8 cellular contexts compared by ENCODE assay signal in genomic region chr3:173396191-173397041, GRCh38. TPM values are rescaled to one million over a fixed set of nuclear protein-coding genes. Genes with fewer than 3 reads are reported as not detected.
DNase-seq lines count a peak whose midpoint lies in the region; ATAC-seq and TF ChIP-seq lines count a peak whose summit lies in the region.

No MANE protein-coding gene starts in this region.

- peak overlapping the region; percentile 88 for H2AFZ ChIP-seq in mammary epithelial cell (ENCODE audit: low read depth, low read length)

- H3K27ac ChIP-seq in mammary epithelial cell (ENCODE audit: insufficient read depth, low read depth, low read length) = no peak overlapping the region
- no peak overlapping the region for H3K27ac ChIP-seq in lower lobe of right lung
- no peak overlapping the region for H3K27ac ChIP-seq in thyroid gland

- H3K9ac ChIP-seq in mammary epithelial cell (ENCODE audit: insufficient read depth, low read length) = no peak overlapping the region

- H3K4me2 ChIP-seq in mammary epithelial cell (ENCODE audit: insufficient read depth, low read depth, low read length) = peak overlapping the region; percentile 98

- dilution Hi-C loops in mammary epithelial cell (cut with HindIII; ENCODE audit: low sequenced_read_pairs) = no loop called here

- no peaks in the 10 kb centered on the region for H3K9me3 ChIP-seq in mammary epithelial cell (replicated peaks; ENCODE audit: insufficient read depth, low read length)
- H3K9me3 ChIP-seq in lower lobe of right lung = no peaks in the 10 kb centered on the region
- H3K9me3 ChIP-seq in thyroid gland = no peaks in the 10 kb centered on the region

- under 1% methylated on average over 26 of the region's 29 CpGs for WGBS in mammary epithelial cell (ENCODE audit: low coverage, missing lambda C conversion rate)
- 1 to 2% methylated on average over 29 of the region's 29 CpGs for WGBS in thyroid gland, 2 donors

- TF ChIP-seq CTCF in mammary epithelial cell (conservative IDR thresholded peaks at IDR 0.05 in 1 of 2, IDR thresholded peaks at IDR 0.05 in 1 of 2; ENCODE audit: extremely low read depth in 1 of 2, insufficient read depth in 1 of 2, low read depth in 1 of 2, low read length in 2 of 2) (no peak), lower lobe of right lung (IDR thresholded peaks at IDR 0.05) (no peak), thyroid gland (IDR thresholded peaks at IDR 0.05) (no peak)

- H3K4me3 ChIP-seq in mammary epithelial cell (replicated peaks in 1 of 3; ENCODE audit: insufficient read depth in 1 of 3, low read depth in 2 of 3, low read length in 3 of 3) (peak overlapping the region in 1 of 3 experiments; percentile 56), lower lobe of right lung (peak overlapping the region; percentile 67), thyroid gland (replicated peaks in 1 of 3) (peak overlapping the region in 2 of 3 donors; percentile 70 to 71)

- intact Hi-C loops in mammary epithelial cell (cut with micrococcal nuclease) (no loop called here), lower lobe of right lung (cut with DNase I) (no loop called here), thyroid gland (cut with DNase I) (no loop called here)

- CTCF ChIA-PET in mammary epithelial cell (lab: Charles Lee; ENCODE audit: low non-redundant PET) = no interaction called here

- peak in 1 of 2 donors; percentile 15 for ATAC-seq in lower lobe of right lung
- no peak for ATAC-seq in HG02840 (IDR thresholded peaks at IDR 0.05; ENCODE audit: low FRiP score, unreplicated experiment)

- H4K20me1 ChIP-seq in mammary epithelial cell (ENCODE audit: insufficient read depth, low read length) = no peaks in the 10 kb centered on the region

- TF ChIP-seq POLR2A in thyroid gland (IDR thresholded peaks at IDR 0.05) = no peak

- no peaks in the 10 kb centered on the region for H3K36me3 ChIP-seq in mammary epithelial cell (ENCODE audit: insufficient read depth, low read length)
- H3K36me3 ChIP-seq in lower lobe of right lung = no peaks in the 10 kb centered on the region
- H3K36me3 ChIP-seq in thyroid gland = no peaks in the 10 kb centered on the region

- DNase-seq in NCI-H1436 (lab: John Stamatoyannopoulos, UW) = peak; percentile 28
- no peak for DNase-seq in NCI-H1436 treated with DMSO at 0.1 percent for 48 hours (lab: John Stamatoyannopoulos, UW)
- peak; percentile 11 for DNase-seq in NCI-H2107 (lab: John Stamatoyannopoulos, UW)
- no peak for DNase-seq in mammary epithelial cell
- no peak for DNase-seq in lower lobe of right lung
- peak; percentile 20 to 23 for DNase-seq in thyroid gland
- DNase-seq in COLO829 (ENCODE audit: low spot score) = no peak

- no TSS peak for BruUV-seq in mammary epithelial cell (replicated peaks; lab: Mats Ljungman, UMichigan)

- H3K4me1 ChIP-seq in mammary epithelial cell (ENCODE audit: insufficient read depth, low read length) (peaks cover 29% of the 10 kb centered on the region), lower lobe of right lung (peaks cover 22% of the 10 kb centered on the region), thyroid gland (peaks cover 3 to 4% of the 10 kb centered on the region in 2 donors)

- H3K79me2 ChIP-seq in mammary epithelial cell (ENCODE audit: insufficient read depth, low read length) = no peaks in the 10 kb centered on the region

- H3K27me3 ChIP-seq in mammary epithelial cell (ENCODE audit: insufficient read depth, low read length) = peaks cover 28% of the 10 kb centered on the region
- peaks cover 12% of the 10 kb centered on the region for H3K27me3 ChIP-seq in lower lobe of right lung (ENCODE audit: low read depth)
- no peaks in the 10 kb centered on the region for H3K27me3 ChIP-seq in thyroid gland

- in situ Hi-C loops in mammary epithelial cell (cut with MboI; ENCODE audit: low sequenced_read_pairs in 2 of 2) = no loop called here

RNA-seq across cellular contexts. Expression of gene NLGN1, which starts 1.1 kb away (rescaled TPM):
- total RNA-seq in mammary epithelial cell (under 1 TPM in 1 of 2 donors, not detected in 1; under 0.01 TPM), lower lobe of right lung (3.9 TPM), thyroid gland (10 to 100 TPM in 1 of 4 donors, 1 to 10 TPM in 3; 2.4 to 13.9 (median 2.9) TPM)
- polyA plus RNA-seq in mammary epithelial cell = not detected
- polyA minus RNA-seq in mammary epithelial cell = not detected

Comparison
In these comparisons a context has a peak if more than half of its experiments do, and no peak if none do; other contexts are left out.
1. DNase-seq: peak in NCI-H1436 (single experiment), NCI-H2107 (single experiment) and thyroid gland (2 of 2); none in NCI-H1436 treated with DMSO at 0.1 percent for 48 hours (single experiment), mammary epithelial cell (single experiment), lower lobe of right lung (single experiment) and COLO829 (single experiment).